Comparison of ENCODE assay signal across 26 cellular contexts in the genomic region with DNA sequence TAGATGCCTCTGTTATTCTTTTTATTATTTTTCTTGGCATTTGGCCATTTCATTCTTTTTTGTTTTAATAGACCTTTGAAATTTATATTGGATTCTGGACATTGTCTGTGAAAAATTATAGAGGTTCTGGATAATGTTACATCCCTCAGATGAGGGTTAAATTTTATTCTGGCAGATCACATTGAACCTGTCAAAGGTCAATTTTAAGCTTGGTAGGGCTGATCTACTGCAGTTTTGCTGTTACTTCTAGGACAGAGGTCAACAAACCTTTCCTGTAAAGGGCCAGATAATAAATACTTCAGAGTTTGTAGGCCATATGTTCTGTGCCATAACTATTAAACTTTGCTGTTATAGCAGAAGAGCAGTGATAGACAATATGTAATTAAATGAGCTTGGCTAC.
"Had no signal": no experiment of that assay in that cellular context is flagged by ENCODE, and none has a peak within 500 bp of the region (broad histone marks: within the 10 kb centered on the region; RNA-seq: fewer than 3 reads in every experiment).

No MANE protein-coding gene starts in this region.

- DNase-seq: colonic mucosa; cortex of kidney; dermis blood vessel endothelial cell; dorsolateral prefrontal cortex; effector CD4-positive, alpha-beta T cell; effector CD8-positive, alpha-beta T cell; effector memory CD4-positive, alpha-beta T cell; effector memory CD8-positive, alpha-beta T cell; endodermal cell; erythroblast; esophagus squamous epithelium; foreskin fibroblast; foreskin keratinocyte; foreskin melanocyte; gastrocnemius medialis; glutamatergic neuron; head of caudate nucleus; heart left ventricle; heart right ventricle had no signal

- ATAC-seq: effector memory CD8-positive, alpha-beta T cell; esophagus mucosa; foreskin keratinocyte; gastrocnemius medialis; heart left ventricle; heart right ventricle had no signal

- H3K36me3 ChIP-seq: colonic mucosa, esophagus muscularis mucosa, esophagus squamous epithelium, gastrocnemius medialis, heart left ventricle, heart right ventricle had no signal

- H3K27ac ChIP-seq: colonic mucosa, coronary artery, dorsolateral prefrontal cortex, epithelial cell of prostate, esophagus muscularis mucosa, esophagus squamous epithelium, foreskin keratinocyte, gastrocnemius medialis, heart left ventricle, heart right ventricle had no signal

- H3K9me3 ChIP-seq: colonic mucosa, gastrocnemius medialis had no signal

- FAIRE-seq: colon, endometrium, endothelial cell of umbilical vein had no signal

- H3K27me3 ChIP-seq: colonic mucosa, dorsolateral prefrontal cortex, esophagus muscularis mucosa, esophagus squamous epithelium, foreskin keratinocyte, gastrocnemius medialis, heart left ventricle, heart right ventricle had no signal

- H3K4me3 ChIP-seq: colonic mucosa, coronary artery, dorsolateral prefrontal cortex, esophagus muscularis mucosa, esophagus squamous epithelium, gastrocnemius medialis, heart left ventricle, heart right ventricle had no signal

- H3K4me1 ChIP-seq: colonic mucosa, esophagus muscularis mucosa, esophagus squamous epithelium, foreskin keratinocyte, gastrocnemius medialis, heart left ventricle, heart right ventricle had no signal
